1 cellular context compared by ENCODE assay signal in the genomic region with DNA sequence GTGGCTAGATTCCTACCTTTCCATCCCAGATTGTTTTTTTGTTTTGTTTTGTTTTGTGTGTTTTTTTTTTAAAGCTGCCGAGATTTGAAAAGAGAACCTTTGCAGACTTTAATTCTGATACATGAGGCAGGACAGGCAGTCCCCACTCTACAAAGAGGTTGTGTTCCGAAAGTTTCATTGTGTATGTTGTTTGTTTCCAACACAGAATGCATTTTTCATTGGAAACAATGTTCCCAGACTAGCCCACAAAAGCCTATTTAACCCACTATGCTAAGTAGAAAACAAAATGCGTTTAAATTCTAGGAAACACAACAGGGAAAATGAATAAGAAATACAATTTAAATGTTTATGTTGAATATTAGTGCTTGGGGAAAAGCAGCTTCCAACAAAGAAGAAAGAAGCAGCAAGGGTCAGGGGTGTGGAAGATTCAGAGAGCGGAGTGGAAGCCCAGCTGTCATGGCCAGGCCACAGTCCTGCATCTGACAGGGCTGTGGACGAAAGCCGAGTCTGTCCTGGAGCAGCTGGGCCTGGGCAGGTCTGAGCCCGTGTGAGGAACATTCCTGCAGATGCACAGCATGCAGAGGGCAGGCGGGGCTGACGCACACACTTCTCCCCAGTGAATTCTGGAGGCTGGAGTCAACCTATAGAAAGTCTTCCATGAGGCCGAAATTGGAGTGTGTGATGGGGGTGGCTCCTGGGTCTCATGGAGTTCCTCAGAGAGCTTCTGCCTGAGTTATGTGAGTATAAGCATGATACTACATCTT.
TF ChIP-seq lines count a peak whose summit lies in the region.

No MANE protein-coding gene starts in this region.

TF ChIP-seq in GM23338, 12 proteins besides CTCF, POLR2A, EP300 and RAD21 (continued from another document):
- TF ChIP-seq, protein P1, sequence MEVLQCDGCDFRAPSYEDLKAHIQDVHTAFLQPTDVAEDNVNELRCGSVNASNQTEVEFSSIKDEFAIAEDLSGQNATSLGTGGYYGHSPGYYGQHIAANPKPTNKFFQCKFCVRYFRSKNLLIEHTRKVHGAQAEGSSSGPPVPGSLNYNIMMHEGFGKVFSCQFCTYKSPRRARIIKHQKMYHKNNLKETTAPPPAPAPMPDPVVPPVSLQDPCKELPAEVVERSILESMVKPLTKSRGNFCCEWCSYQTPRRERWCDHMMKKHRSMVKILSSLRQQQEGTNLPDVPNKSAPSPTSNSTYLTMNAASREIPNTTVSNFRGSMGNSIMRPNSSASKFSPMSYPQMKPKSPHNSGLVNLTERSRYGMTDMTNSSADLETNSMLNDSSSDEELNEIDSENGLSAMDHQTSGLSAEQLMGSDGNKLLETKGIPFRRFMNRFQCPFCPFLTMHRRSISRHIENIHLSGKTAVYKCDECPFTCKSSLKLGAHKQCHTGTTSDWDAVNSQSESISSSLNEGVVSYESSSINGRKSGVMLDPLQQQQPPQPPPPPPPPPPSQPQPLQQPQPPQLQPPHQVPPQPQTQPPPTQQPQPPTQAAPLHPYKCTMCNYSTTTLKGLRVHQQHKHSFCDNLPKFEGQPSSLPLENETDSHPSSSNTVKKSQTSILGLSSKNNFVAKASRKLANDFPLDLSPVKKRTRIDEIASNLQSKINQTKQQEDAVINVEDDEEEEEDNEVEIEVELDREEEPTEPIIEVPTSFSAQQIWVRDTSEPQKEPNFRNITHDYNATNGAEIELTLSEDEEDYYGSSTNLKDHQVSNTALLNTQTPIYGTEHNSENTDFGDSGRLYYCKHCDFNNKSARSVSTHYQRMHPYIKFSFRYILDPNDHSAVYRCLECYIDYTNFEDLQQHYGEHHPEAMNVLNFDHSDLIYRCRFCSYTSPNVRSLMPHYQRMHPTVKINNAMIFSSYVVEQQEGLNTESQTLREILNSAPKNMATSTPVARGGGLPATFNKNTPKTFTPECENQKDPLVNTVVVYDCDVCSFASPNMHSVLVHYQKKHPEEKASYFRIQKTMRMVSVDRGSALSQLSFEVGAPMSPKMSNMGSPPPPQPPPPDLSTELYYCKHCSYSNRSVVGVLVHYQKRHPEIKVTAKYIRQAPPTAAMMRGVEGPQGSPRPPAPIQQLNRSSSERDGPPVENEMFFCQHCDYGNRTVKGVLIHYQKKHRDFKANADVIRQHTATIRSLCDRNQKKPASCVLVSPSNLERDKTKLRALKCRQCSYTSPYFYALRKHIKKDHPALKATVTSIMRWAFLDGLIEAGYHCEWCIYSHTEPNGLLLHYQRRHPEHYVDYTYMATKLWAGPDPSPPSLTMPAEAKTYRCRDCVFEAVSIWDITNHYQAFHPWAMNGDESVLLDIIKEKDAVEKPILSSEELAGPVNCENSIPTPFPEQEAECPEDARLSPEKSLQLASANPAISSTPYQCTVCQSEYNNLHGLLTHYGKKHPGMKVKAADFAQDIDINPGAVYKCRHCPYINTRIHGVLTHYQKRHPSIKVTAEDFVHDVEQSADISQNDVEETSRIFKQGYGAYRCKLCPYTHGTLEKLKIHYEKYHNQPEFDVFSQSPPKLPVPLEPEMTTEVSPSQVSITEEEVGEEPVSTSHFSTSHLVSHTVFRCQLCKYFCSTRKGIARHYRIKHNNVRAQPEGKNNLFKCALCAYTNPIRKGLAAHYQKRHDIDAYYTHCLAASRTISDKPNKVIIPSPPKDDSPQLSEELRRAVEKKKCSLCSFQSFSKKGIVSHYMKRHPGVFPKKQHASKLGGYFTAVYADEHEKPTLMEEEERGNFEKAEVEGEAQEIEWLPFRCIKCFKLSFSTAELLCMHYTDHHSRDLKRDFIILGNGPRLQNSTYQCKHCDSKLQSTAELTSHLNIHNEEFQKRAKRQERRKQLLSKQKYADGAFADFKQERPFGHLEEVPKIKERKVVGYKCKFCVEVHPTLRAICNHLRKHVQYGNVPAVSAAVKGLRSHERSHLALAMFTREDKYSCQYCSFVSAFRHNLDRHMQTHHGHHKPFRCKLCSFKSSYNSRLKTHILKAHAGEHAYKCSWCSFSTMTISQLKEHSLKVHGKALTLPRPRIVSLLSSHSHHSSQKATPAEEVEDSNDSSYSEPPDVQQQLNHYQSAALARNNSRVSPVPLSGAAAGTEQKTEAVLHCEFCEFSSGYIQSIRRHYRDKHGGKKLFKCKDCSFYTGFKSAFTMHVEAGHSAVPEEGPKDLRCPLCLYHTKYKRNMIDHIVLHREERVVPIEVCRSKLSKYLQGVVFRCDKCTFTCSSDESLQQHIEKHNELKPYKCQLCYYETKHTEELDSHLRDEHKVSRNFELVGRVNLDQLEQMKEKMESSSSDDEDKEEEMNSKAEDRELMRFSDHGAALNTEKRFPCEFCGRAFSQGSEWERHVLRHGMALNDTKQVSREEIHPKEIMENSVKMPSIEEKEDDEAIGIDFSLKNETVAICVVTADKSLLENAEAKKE (CRISPR knock-in tag; IDR thresholded peaks at IDR 0.05), result no peak
- TF ChIP-seq POLR2AphosphoS5 (IDR thresholded peaks at IDR 0.05; ENCODE audit: low read depth), result no peak
- TF ChIP-seq, protein P2, sequence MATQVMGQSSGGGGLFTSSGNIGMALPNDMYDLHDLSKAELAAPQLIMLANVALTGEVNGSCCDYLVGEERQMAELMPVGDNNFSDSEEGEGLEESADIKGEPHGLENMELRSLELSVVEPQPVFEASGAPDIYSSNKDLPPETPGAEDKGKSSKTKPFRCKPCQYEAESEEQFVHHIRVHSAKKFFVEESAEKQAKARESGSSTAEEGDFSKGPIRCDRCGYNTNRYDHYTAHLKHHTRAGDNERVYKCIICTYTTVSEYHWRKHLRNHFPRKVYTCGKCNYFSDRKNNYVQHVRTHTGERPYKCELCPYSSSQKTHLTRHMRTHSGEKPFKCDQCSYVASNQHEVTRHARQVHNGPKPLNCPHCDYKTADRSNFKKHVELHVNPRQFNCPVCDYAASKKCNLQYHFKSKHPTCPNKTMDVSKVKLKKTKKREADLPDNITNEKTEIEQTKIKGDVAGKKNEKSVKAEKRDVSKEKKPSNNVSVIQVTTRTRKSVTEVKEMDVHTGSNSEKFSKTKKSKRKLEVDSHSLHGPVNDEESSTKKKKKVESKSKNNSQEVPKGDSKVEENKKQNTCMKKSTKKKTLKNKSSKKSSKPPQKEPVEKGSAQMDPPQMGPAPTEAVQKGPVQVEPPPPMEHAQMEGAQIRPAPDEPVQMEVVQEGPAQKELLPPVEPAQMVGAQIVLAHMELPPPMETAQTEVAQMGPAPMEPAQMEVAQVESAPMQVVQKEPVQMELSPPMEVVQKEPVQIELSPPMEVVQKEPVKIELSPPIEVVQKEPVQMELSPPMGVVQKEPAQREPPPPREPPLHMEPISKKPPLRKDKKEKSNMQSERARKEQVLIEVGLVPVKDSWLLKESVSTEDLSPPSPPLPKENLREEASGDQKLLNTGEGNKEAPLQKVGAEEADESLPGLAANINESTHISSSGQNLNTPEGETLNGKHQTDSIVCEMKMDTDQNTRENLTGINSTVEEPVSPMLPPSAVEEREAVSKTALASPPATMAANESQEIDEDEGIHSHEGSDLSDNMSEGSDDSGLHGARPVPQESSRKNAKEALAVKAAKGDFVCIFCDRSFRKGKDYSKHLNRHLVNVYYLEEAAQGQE (IDR thresholded peaks at IDR 0.05; ENCODE audit: unreplicated experiment), result no peak
- TF ChIP-seq EZH2phosphoT487 (IDR thresholded peaks at IDR 0.05; ENCODE audit: unreplicated experiment), result no peak
- no peak for TF ChIP-seq ZNF331 (CRISPR knock-in tag; IDR thresholded peaks at IDR 0.05; ENCODE audit: low read depth)
- no peak for TF ChIP-seq NANOG (IDR thresholded peaks at IDR 0.05; ENCODE audit: borderline replicate concordance)
- TF ChIP-seq ZNF114 (CRISPR knock-in tag; IDR thresholded peaks at IDR 0.05), result no peak
- TF ChIP-seq STAT1 (IDR thresholded peaks at IDR 0.05; ENCODE audit: unreplicated experiment), result no peak
